In genomic region chr3:78863294-78864203, GRCh38 we compare ENCODE assay signal across 23 cellular contexts.
"Had no signal": no experiment of that assay in that cellular context is flagged by ENCODE, and none has a peak within 500 bp of the region (broad histone marks: within the 10 kb centered on the region; RNA-seq: fewer than 3 reads in every experiment).

No MANE protein-coding gene starts in this region.

- H3K4me1 Mint-ChIP-seq: naive thymus-derived CD8-positive, alpha-beta T cell had no signal

- DNase-seq: cerebellar nuclear complex; dermis blood vessel endothelial cell; heart left ventricle; hypothalamus; kidney glomerular epithelial cell; mammary epithelial cell; mucosa of descending colon; naive thymus-derived CD8-positive, alpha-beta T cell; occipital lobe; pancreas; right cardiac atrium; small intestine; stimulated activated CD4-positive, alpha-beta T cell treated with anti-CD3 and anti-CD28 coated beads, Interleukin-12 subunit alpha, Interleukin-12 subunit beta, amount 100 ng/mL, for 4 hours; stimulated activated naive CD4-positive, alpha-beta T cell; stomach; substantia nigra; transverse colon had no signal

- H3K36me3 Mint-ChIP-seq: naive thymus-derived CD8-positive, alpha-beta T cell had no signal

- H3K27ac Mint-ChIP-seq: naive thymus-derived CD8-positive, alpha-beta T cell; progenitor cell of endocrine pancreas had no signal

- H3K4me3 Mint-ChIP-seq: naive thymus-derived CD8-positive, alpha-beta T cell had no signal

- H3K4me3 ChIP-seq: esophagus muscularis mucosa, heart left ventricle, mucosa of descending colon, pancreas, stomach, thoracic aorta, transverse colon had no signal

- H3K36me3 ChIP-seq: esophagus muscularis mucosa, heart left ventricle, pancreas, stomach, thoracic aorta, transverse colon had no signal

- H3K4me1 ChIP-seq: esophagus muscularis mucosa had no signal

- H3K9me3 ChIP-seq: esophagus muscularis mucosa, heart left ventricle, mucosa of descending colon, pancreas, stomach, thoracic aorta, transverse colon had no signal

- H3K27me3 ChIP-seq: esophagus muscularis mucosa, heart left ventricle, pancreas, stomach, transverse colon had no signal

- FAIRE-seq: colon, endometrium, pancreas, small intestine had no signal

- H3K27me3 Mint-ChIP-seq: naive thymus-derived CD8-positive, alpha-beta T cell; progenitor cell of endocrine pancreas had no signal

- ATAC-seq: heart left ventricle; left lobe of liver; mucosa of descending colon; naive thymus-derived CD8-positive, alpha-beta T cell; pancreas; right cardiac atrium had no signal
